ENCODE assay signal across 23 cellular contexts in genomic region chr7:133805426-133805825, GRCh38.
"Had no signal": no experiment of that assay in that cellular context is flagged by ENCODE, and none has a peak within 500 bp of the region (broad histone marks: within the 10 kb centered on the region; RNA-seq: fewer than 3 reads in every experiment).

No MANE protein-coding gene starts in this region.

- DNase-seq: colonic mucosa; effector CD8-positive, alpha-beta T cell; endodermal cell; foreskin keratinocyte; heart left ventricle; hippocampal formation; left cardiac atrium; left lung; mesenchymal stem cell; naive thymus-derived CD4-positive, alpha-beta T cell; ovary; posterior cingulate gyrus; psoas muscle; right cardiac atrium; spleen; stimulated activated CD4-positive, alpha-beta T cell treated with anti-CD3 and anti-CD28 coated beads, Interleukin-4, amount 100 ng/mL, for 4 hours; stimulated activated naive CD8-positive, alpha-beta T cell treated with anti-CD3 and anti-CD28 coated beads, Interleukin-15, Interleukin-2, amounts not matched to agents 100 U/mL and 50 U/mL, for 24 hours; substantia nigra; testis; tibial artery; upper lobe of left lung had no signal

- ATAC-seq: foreskin keratinocyte; gastroesophageal sphincter; left cardiac atrium; left lung; naive thymus-derived CD4-positive, alpha-beta T cell; psoas muscle; right cardiac atrium; stimulated activated memory B cell treated with anti-CD40 and anti-IgM and Interleukin-4, amounts not matched to agents 10 μg/mL and 1 μg/mL and 100 μg/mL, for 72 hours; stimulated activated naive CD8-positive, alpha-beta T cell treated with anti-CD3 and anti-CD28 coated beads, Interleukin-15, Interleukin-2, amounts not matched to agents 100 U/mL and 50 U/mL, for 24 hours had no signal
